18 cellular contexts compared by ENCODE assay signal in genomic region chr14:76550534-76550933, GRCh38.
A peak's percentile ranks its signal among the peaks of the same experiment; 100 is the strongest.
DNase-seq lines count a peak whose midpoint lies in the region; ATAC-seq and TF ChIP-seq lines count a peak whose summit lies in the region.
"Had no signal": no experiment of that assay in that cellular context is flagged by ENCODE, and none has a peak within 500 bp of the region (broad histone marks: within the 10 kb centered on the region; RNA-seq: fewer than 3 reads in every experiment).

No MANE protein-coding gene starts in this region.

- no peak overlapping the region for H3K27ac ChIP-seq in vagina
- no peak overlapping the region for H3K27ac ChIP-seq in sigmoid colon
- H3K27ac ChIP-seq: left ventricle myocardium inferior had no signal

- 47 to 79% methylated on average over 2 of the region's 2 CpGs for WGBS in sigmoid colon, 2 donors

- peaks cover 18% of the 10 kb centered on the region for H3K27me3 Mint-ChIP-seq in stimulated activated naive CD8-positive, alpha-beta T cell treated with anti-CD3 and anti-CD28 coated beads, Interleukin-15, amount 100 ng/mL, for 72 hours

- DNase-seq in stimulated activated naive CD8-positive, alpha-beta T cell treated with anti-CD3 and anti-CD28 coated beads, Interleukin-15, amount 100 ng/mL, for 72 hours, result no peak
- DNase-seq in stimulated activated naive CD8-positive, alpha-beta T cell treated with anti-CD3 and anti-CD28 coated beads, Interleukin-15, Interleukin-2, amounts not matched to agents 100 U/mL and 50 U/mL, for 24 hours, result no peak
- peak; percentile 19 for DNase-seq in OCI-M1 (lab: John Stamatoyannopoulos, UW)
- no peak for DNase-seq in vagina (ENCODE audit: extremely low spot score in 2 of 2)
- DNase-seq in NCI-H2196 treated with DMSO at 0.1 percent for 48 hours (lab: John Stamatoyannopoulos, UW; ENCODE audit: unreplicated experiment), result no peak
- DNase-seq in sigmoid colon, result no peak
- DNase-seq: CD4-positive, alpha-beta T cell; effector memory CD4-positive, alpha-beta T cell; left ventricle myocardium inferior; NCI-H1105; occipital lobe; right cardiac atrium; SIG-M5; T-helper 2 cell had no signal

- no peaks in the 10 kb centered on the region for H3K36me3 ChIP-seq in vagina
- no peaks in the 10 kb centered on the region for H3K36me3 ChIP-seq in sigmoid colon
- H3K36me3 ChIP-seq: left ventricle myocardium inferior had no signal

- TF ChIP-seq CTCF in vagina (IDR thresholded peaks at IDR 0.05) (no peak), sigmoid colon (IDR thresholded peaks at IDR 0.05) (no peak)

- no peaks in the 10 kb centered on the region for H3K4me1 Mint-ChIP-seq in stimulated activated naive CD8-positive, alpha-beta T cell treated with anti-CD3 and anti-CD28 coated beads, Interleukin-15, amount 100 ng/mL, for 72 hours
- H3K4me1 Mint-ChIP-seq: central memory CD8-positive, alpha-beta T cell had no signal

- no peaks in the 10 kb centered on the region for H3K9me3 ChIP-seq in vagina
- no peaks in the 10 kb centered on the region for H3K9me3 ChIP-seq in sigmoid colon
- H3K9me3 ChIP-seq: left ventricle myocardium inferior had no signal

- H3K27ac Mint-ChIP-seq in stimulated activated naive CD8-positive, alpha-beta T cell treated with anti-CD3 and anti-CD28 coated beads, Interleukin-15, amount 100 ng/mL, for 72 hours, result no peak overlapping the region
- H3K27ac Mint-ChIP-seq: CD4-positive, alpha-beta T cell had no signal

- intact Hi-C loops in vagina (cut with DNase I), result no loop called here
- intact Hi-C loops in sigmoid colon (cut with DNase I), result no loop called here

- no peaks in the 10 kb centered on the region for H3K9me3 Mint-ChIP-seq in stimulated activated naive CD8-positive, alpha-beta T cell treated with anti-CD3 and anti-CD28 coated beads, Interleukin-15, amount 100 ng/mL, for 72 hours
- H3K9me3 Mint-ChIP-seq: CD4-positive, alpha-beta T cell; central memory CD8-positive, alpha-beta T cell had no signal

- H3K4me3 ChIP-seq in vagina (no peak overlapping the region), sigmoid colon (no peak overlapping the region)
- H3K4me3 ChIP-seq: left ventricle myocardium inferior had no signal

- no peaks in the 10 kb centered on the region for H3K4me1 ChIP-seq in vagina
- H3K4me1 ChIP-seq in sigmoid colon, result no peaks in the 10 kb centered on the region
- H3K4me1 ChIP-seq: left ventricle myocardium inferior had no signal

- no peak overlapping the region for H3K4me3 Mint-ChIP-seq in stimulated activated naive CD8-positive, alpha-beta T cell treated with anti-CD3 and anti-CD28 coated beads, Interleukin-15, amount 100 ng/mL, for 72 hours
- H3K4me3 Mint-ChIP-seq: CD4-positive, alpha-beta T cell; central memory CD8-positive, alpha-beta T cell had no signal

- ATAC-seq in stimulated activated naive CD8-positive, alpha-beta T cell treated with anti-CD3 and anti-CD28 coated beads, Interleukin-15, amount 100 ng/mL, for 72 hours, result peak; percentile 23
- no peak for ATAC-seq in stimulated activated naive CD8-positive, alpha-beta T cell treated with anti-CD3 and anti-CD28 coated beads, Interleukin-15, Interleukin-2, amounts not matched to agents 100 U/mL and 50 U/mL, for 24 hours
- peak; percentile 98 for ATAC-seq in esophagus mucosa
- ATAC-seq in GM21619 (IDR thresholded peaks at IDR 0.05; ENCODE audit: unreplicated experiment), result no peak
- ATAC-seq: activated CD4-positive, CD25-positive, alpha-beta regulatory T cell treated with anti-CD3 and anti-CD28 coated beads, Interleukin-2, amount 50 U/mL, for 24 hours; right cardiac atrium had no signal

- no peak for TF ChIP-seq POLR2A in vagina (IDR thresholded peaks at IDR 0.05)
- no peak for TF ChIP-seq POLR2A in sigmoid colon (IDR thresholded peaks at IDR 0.05)

- H3K27me3 ChIP-seq in vagina (no peaks in the 10 kb centered on the region), sigmoid colon (no peaks in the 10 kb centered on the region)

- no peak for TF ChIP-seq EP300 in sigmoid colon (IDR thresholded peaks at IDR 0.05)

Comparison
In these comparisons a context has a peak if more than half of its experiments do, and no peak if none do; other contexts are left out.
1. ATAC-seq: peak in stimulated activated naive CD8-positive, alpha-beta T cell treated with anti-CD3 and anti-CD28 coated beads, Interleukin-15, amount 100 ng/mL, for 72 hours (single experiment) and esophagus mucosa (single experiment); none in stimulated activated naive CD8-positive, alpha-beta T cell treated with anti-CD3 and anti-CD28 coated beads, Interleukin-15, Interleukin-2, amounts not matched to agents 100 U/mL and 50 U/mL, for 24 hours (single experiment) and GM21619 (single experiment).